1 cellular context compared by ENCODE assay signal in genomic region chr6:136775548-136775947, GRCh38.
TF ChIP-seq lines count a peak whose summit lies in the region.

No MANE protein-coding gene starts in this region.

TF ChIP-seq in K562, 482 proteins besides CTCF, POLR2A, EP300 and RAD21:
- no peak for TF ChIP-seq DACH1 (IDR thresholded peaks at IDR 0.05; ENCODE audit: partially characterized antibody)
- no peak for TF ChIP-seq KAT7 (CRISPR knock-in tag; IDR thresholded peaks at IDR 0.05; ENCODE audit: borderline replicate concordance)
- TF ChIP-seq HEY1 (CRISPR knock-in tag; IDR thresholded peaks at IDR 0.05; ENCODE audit: borderline replicate concordance), result no peak
- TF ChIP-seq NCOR1 (IDR thresholded peaks at IDR 0.05), result no peak
- no peak for TF ChIP-seq ZNF512 (tag; IDR thresholded peaks at IDR 0.05)
- TF ChIP-seq HMG20B (CRISPR knock-in tag; IDR thresholded peaks at IDR 0.05), result no peak
- no peak for TF ChIP-seq ZC3H11A (IDR thresholded peaks at IDR 0.05; ENCODE audit: low read depth, low read length)
- TF ChIP-seq TSC22D4 (tag; IDR thresholded peaks at IDR 0.05), result no peak
- no peak for TF ChIP-seq EGR1 (conservative IDR thresholded peaks at IDR 0.05)
- TF ChIP-seq AFF4 (CRISPR knock-in tag; IDR thresholded peaks at IDR 0.05), result no peak
- no peak for TF ChIP-seq ILF3 (IDR thresholded peaks at IDR 0.05; ENCODE audit: borderline replicate concordance)
- TF ChIP-seq HMG20A (CRISPR knock-in tag; conservative IDR thresholded peaks at IDR 0.05), result no peak
- TF ChIP-seq JUND (IDR thresholded peaks at IDR 0.05; ENCODE audit: borderline replicate concordance, low read depth, low read length), result no peak
- TF ChIP-seq JUND (tag; IDR thresholded peaks at IDR 0.05; ENCODE audit: borderline replicate concordance, low read depth, low read length), result no peak
- TF ChIP-seq ZNF561 (CRISPR knock-in tag; conservative IDR thresholded peaks at IDR 0.05), result no peak
- TF ChIP-seq DMBX1 (CRISPR knock-in tag; IDR thresholded peaks at IDR 0.05; ENCODE audit: borderline replicate concordance), result no peak
- TF ChIP-seq BACH1 (tag; IDR thresholded peaks at IDR 0.05), result no peak
- no peak for TF ChIP-seq KDM1A (IDR thresholded peaks at IDR 0.05)
- no peak for TF ChIP-seq SREBF1 (IDR thresholded peaks at IDR 0.05; ENCODE audit: borderline replicate concordance, low read depth, low read length)
